ENCODE assay signal across 18 cellular contexts in the genomic region with DNA sequence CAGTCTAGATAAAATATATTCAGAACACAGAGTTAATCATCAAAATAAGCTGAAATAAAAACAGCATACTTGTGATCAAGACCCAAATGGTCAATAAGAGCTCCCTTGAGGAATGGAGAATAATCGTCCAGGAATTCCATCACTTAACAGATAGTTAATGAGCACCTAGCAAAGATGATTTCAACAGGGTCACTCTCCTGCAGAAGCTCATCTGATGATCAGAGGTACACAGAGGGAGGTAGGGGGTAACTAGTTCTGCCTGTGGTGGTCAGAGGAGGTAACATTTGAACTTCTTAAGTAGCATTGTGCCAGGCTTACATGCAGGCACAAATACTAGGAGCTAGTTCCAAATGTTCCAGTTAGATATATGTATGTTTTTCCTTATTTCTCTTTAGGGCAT. TPM values are rescaled to one million over a fixed set of nuclear protein-coding genes. Genes with fewer than 3 reads are reported as not detected.
A peak's percentile ranks its signal among the peaks of the same experiment; 100 is the strongest.
DNase-seq lines count a peak whose midpoint lies in the region; ATAC-seq, FAIRE-seq and TF ChIP-seq lines count a peak whose summit lies in the region.
"Had no signal": no experiment of that assay in that cellular context is flagged by ENCODE, and none has a peak within 500 bp of the region (broad histone marks: within the 10 kb centered on the region; RNA-seq: fewer than 3 reads in every experiment).

No MANE protein-coding gene starts in this region.

- no peak for TF ChIP-seq POLR2A in breast epithelium (IDR thresholded peaks at IDR 0.05)

- no peak for FAIRE-seq in keratinocyte (lab: Jason Lieb, UNC)
- FAIRE-seq: K562 had no signal

- H2AFZ ChIP-seq in mammary epithelial cell (ENCODE audit: low read depth, low read length), result no peak overlapping the region
- no peak overlapping the region for H2AFZ ChIP-seq in keratinocyte (ENCODE audit: control insufficient read depth, low read length)
- H2AFZ ChIP-seq in smooth muscle cell (ENCODE audit: low read depth), result no peak overlapping the region

- H3K9ac ChIP-seq in mammary epithelial cell (ENCODE audit: insufficient read depth, low read length), result no peak overlapping the region
- no peak overlapping the region for H3K9ac ChIP-seq in keratinocyte (ENCODE audit: control insufficient read depth, extremely low read depth, insufficient read depth, low read length)
- no peak overlapping the region for H3K9ac ChIP-seq in smooth muscle cell (ENCODE audit: low read depth)

- intact Hi-C loops in mammary epithelial cell (cut with micrococcal nuclease), result no loop called here
- intact Hi-C loops in breast epithelium (cut with DNase I; ENCODE audit: low total_unique reads), result no loop called here
- intact Hi-C loops in Panc1 (cut with micrococcal nuclease; ENCODE audit: unreplicated experiment), result no loop called here
- intact Hi-C loops in activated CD4-positive, alpha-beta T cell treated with anti-CD3 and anti-CD28 coated beads, Interleukin-2, amount 10 ng/mL, durations not matched to agents 24 days and 14 days (cut with micrococcal nuclease), result no loop called here

- DNase-seq in mammary epithelial cell (no peak), breast epithelium (ENCODE audit: low spot score in 2 of 2) (no peak), Panc1 (ENCODE audit: low read depth, low spot score) (no peak), keratinocyte (ENCODE audit: low read depth, low spot score) (no peak), smooth muscle cell (lab: John Stamatoyannopoulos, UW; ENCODE audit: unreplicated experiment) (no peak)
- no peak for DNase-seq in activated CD4-positive, alpha-beta T cell treated with anti-CD3 and anti-CD28 coated beads, Interleukin-2, amount 10 ng/mL, durations not matched to agents 24 days and 14 days
- DNase-seq: Calu3; CD8-positive, alpha-beta T cell; H9; NCI-H1417; NCI-H1930; NCI-H345; NCI-H524 treated with DMSO at 0.1 percent for 48 hours had no signal

- POLR2A ChIA-PET in Panc1 (lab: Charles Lee), result no interaction called here

- BruUV-seq in mammary epithelial cell (replicated peaks; lab: Mats Ljungman, UMichigan), result no TSS peak
- no TSS peak for BruUV-seq in Panc1 (replicated peaks; lab: Mats Ljungman, UMichigan)

- H3K36me3 ChIP-seq in mammary epithelial cell (ENCODE audit: insufficient read depth, low read length) (no peaks in the 10 kb centered on the region), breast epithelium (no peaks in the 10 kb centered on the region), Panc1 (ENCODE audit: control insufficient read depth, insufficient read depth, low read length) (no peaks in the 10 kb centered on the region), keratinocyte (ENCODE audit: control insufficient read depth in 2 of 2, extremely low read depth in 1 of 2, insufficient read depth in 2 of 2, low read length in 2 of 2) (no peaks in the 10 kb centered on the region), smooth muscle cell (ENCODE audit: low read depth) (no peaks in the 10 kb centered on the region)
- H3K36me3 ChIP-seq: SJSA1 had no signal

- H3K9me1 ChIP-seq in keratinocyte (ENCODE audit: control insufficient read depth, extremely low read depth, insufficient read depth, low read length), result peaks cover 15% of the 10 kb centered on the region

- no peak overlapping the region for H3K4me3 Mint-ChIP-seq in activated CD4-positive, alpha-beta T cell treated with anti-CD3 and anti-CD28 coated beads, Interleukin-2, amount 10 ng/mL, durations not matched to agents 24 days and 14 days
- H3K4me3 Mint-ChIP-seq: CD8-positive, alpha-beta T cell; H9 had no signal

- H3K4me3 ChIP-seq in mammary epithelial cell (replicated peaks in 1 of 3; ENCODE audit: insufficient read depth in 1 of 3, low read depth in 2 of 3, low read length in 3 of 3) (no peak overlapping the region), breast epithelium (no peak overlapping the region), Panc1 (ENCODE audit: low read depth in 2 of 2, low read length in 2 of 2) (no peak overlapping the region), keratinocyte (ENCODE audit: control insufficient read depth in 2 of 3, extremely low read depth in 1 of 3, insufficient read depth in 2 of 3, low read depth in 1 of 3, low read length in 3 of 3) (no peak overlapping the region), smooth muscle cell (no peak overlapping the region)
- H3K4me3 ChIP-seq: K562, SJSA1 had no signal

- H3K36me3 Mint-ChIP-seq in activated CD4-positive, alpha-beta T cell treated with anti-CD3 and anti-CD28 coated beads, Interleukin-2, amount 10 ng/mL, durations not matched to agents 24 days and 14 days (ENCODE audit: low read depth), result peaks cover 2% of the 10 kb centered on the region
- H3K36me3 Mint-ChIP-seq: CD8-positive, alpha-beta T cell had no signal

- H3K79me2 ChIP-seq in mammary epithelial cell (ENCODE audit: insufficient read depth, low read length), result peaks cover 99% of the 10 kb centered on the region
- H3K79me2 ChIP-seq in keratinocyte (ENCODE audit: control insufficient read depth, insufficient read depth, low read length), result peaks cover 98% of the 10 kb centered on the region
- peaks cover 100% of the 10 kb centered on the region for H3K79me2 ChIP-seq in smooth muscle cell (ENCODE audit: low read depth)

- H3F3A ChIP-seq in smooth muscle cell (ENCODE audit: low read depth), result no peaks in the 10 kb centered on the region

- TF ChIP-seq CTCF in mammary epithelial cell (conservative IDR thresholded peaks at IDR 0.05 in 1 of 2, IDR thresholded peaks at IDR 0.05 in 1 of 2; ENCODE audit: extremely low read depth in 1 of 2, insufficient read depth in 1 of 2, low read depth in 1 of 2, low read length in 2 of 2) (no peak), breast epithelium (IDR thresholded peaks at IDR 0.05) (no peak), Panc1 (IDR thresholded peaks at IDR 0.05) (no peak), keratinocyte (optimal IDR thresholded peaks at IDR 0.05 in 1 of 3, IDR thresholded peaks at IDR 0.05 in 1 of 3, conservative IDR thresholded peaks at IDR 0.05 in 1 of 3; ENCODE audit: extremely low read depth in 1 of 3, insufficient read depth in 2 of 3, low read length in 3 of 3) (no peak), smooth muscle cell (IDR thresholded peaks at IDR 0.05; ENCODE audit: borderline replicate concordance, insufficient read depth, poor library complexity, severe bottlenecking) (no peak)

- H3K4me1 ChIP-seq in mammary epithelial cell (ENCODE audit: insufficient read depth, low read length), result peaks cover 32% of the 10 kb centered on the region
- peaks cover 0 to 29% of the 10 kb centered on the region in 2 donors for H3K4me1 ChIP-seq in breast epithelium
- H3K4me1 ChIP-seq in Panc1 (ENCODE audit: control insufficient read depth, insufficient read depth, low read length), result peaks cover 68% of the 10 kb centered on the region
- H3K4me1 ChIP-seq in keratinocyte (ENCODE audit: control insufficient read depth, extremely low read depth, insufficient read depth, low read length), result peaks cover 46% of the 10 kb centered on the region
- H3K4me1 ChIP-seq in smooth muscle cell (ENCODE audit: low read depth), result peaks cover 48% of the 10 kb centered on the region

- peaks cover 18% of the 10 kb centered on the region for H3K4me1 Mint-ChIP-seq in activated CD4-positive, alpha-beta T cell treated with anti-CD3 and anti-CD28 coated beads, Interleukin-2, amount 10 ng/mL, durations not matched to agents 24 days and 14 days

- H3K27me3 Mint-ChIP-seq in activated CD4-positive, alpha-beta T cell treated with anti-CD3 and anti-CD28 coated beads, Interleukin-2, amount 10 ng/mL, durations not matched to agents 24 days and 14 days, result no peaks in the 10 kb centered on the region

- H3K27me3 ChIP-seq in mammary epithelial cell (ENCODE audit: insufficient read depth, low read length) (no peaks in the 10 kb centered on the region), breast epithelium (no peaks in the 10 kb centered on the region), Panc1 (ENCODE audit: control insufficient read depth, insufficient read depth, low read length) (no peaks in the 10 kb centered on the region), keratinocyte (ENCODE audit: control insufficient read depth, extremely low read depth, insufficient read depth, low read length) (no peaks in the 10 kb centered on the region), smooth muscle cell (ENCODE audit: low read depth) (no peaks in the 10 kb centered on the region)
- H3K27me3 ChIP-seq: SJSA1 had no signal

- H3K4me2 ChIP-seq in mammary epithelial cell (ENCODE audit: insufficient read depth, low read depth, low read length), result peak overlapping the region; percentile 73
- H3K4me2 ChIP-seq in keratinocyte (ENCODE audit: control insufficient read depth, extremely low read depth, insufficient read depth, low read depth, low read length), result peak overlapping the region; percentile 70
- H3K4me2 ChIP-seq in smooth muscle cell, result peak overlapping the region; percentile 60

- H3K9me3 ChIP-seq in mammary epithelial cell (replicated peaks; ENCODE audit: insufficient read depth, low read length) (no peaks in the 10 kb centered on the region), breast epithelium (no peaks in the 10 kb centered on the region), Panc1 (ENCODE audit: control insufficient read depth, insufficient read depth, low read depth, low read length) (no peaks in the 10 kb centered on the region), keratinocyte (ENCODE audit: control insufficient read depth, low read depth, low read length) (no peaks in the 10 kb centered on the region), smooth muscle cell (replicated peaks; ENCODE audit: low read depth) (no peaks in the 10 kb centered on the region)
- H3K9me3 ChIP-seq: SJSA1 had no signal

- ATAC-seq in Panc1 (no peak), GM18511 (IDR thresholded peaks at IDR 0.05; ENCODE audit: unreplicated experiment) (no peak), HG03460 (IDR thresholded peaks at IDR 0.05; ENCODE audit: unreplicated experiment) (no peak)
- ATAC-seq: CD8-positive, alpha-beta T cell; K562 had no signal

- H3K27ac ChIP-seq in mammary epithelial cell (ENCODE audit: insufficient read depth, low read depth, low read length), result no peak overlapping the region
- no peak overlapping the region for H3K27ac ChIP-seq in breast epithelium
- H3K27ac ChIP-seq in Panc1 (ENCODE audit: low read length), result peak overlapping the region; percentile 30; the same call in 1 of the 2 replicates
- H3K27ac ChIP-seq in keratinocyte (ENCODE audit: control insufficient read depth, insufficient read depth, low read length), result peak overlapping the region; percentile 10
- no peak overlapping the region for H3K27ac ChIP-seq in smooth muscle cell (ENCODE audit: low read depth)
- H3K27ac ChIP-seq: 22Rv1 had no signal

- dilution Hi-C loops in mammary epithelial cell (cut with HindIII; ENCODE audit: low sequenced_read_pairs), result no loop called here
- dilution Hi-C loops in keratinocyte (cut with MboI; ENCODE audit: extremely low pct_ligation_motif_present, low sequenced_read_pairs), result no loop called here

- H3K9me3 Mint-ChIP-seq in activated CD4-positive, alpha-beta T cell treated with anti-CD3 and anti-CD28 coated beads, Interleukin-2, amount 10 ng/mL, durations not matched to agents 24 days and 14 days, result no peaks in the 10 kb centered on the region
- H3K9me3 Mint-ChIP-seq: CD8-positive, alpha-beta T cell; H9 had no signal

- in situ Hi-C loops in mammary epithelial cell (cut with MboI; ENCODE audit: low sequenced_read_pairs in 2 of 2), result no loop called here
- in situ Hi-C loops in Panc1 (cut with HindIII; ENCODE audit: low pct_unique_long_range_greater_than_20kb, low sequenced_read_pairs), result no loop called here

- WGBS in mammary epithelial cell (ENCODE audit: low coverage, missing lambda C conversion rate), result 40% methylated on average over 1 of the region's 1 CpG
- WGBS in smooth muscle cell (ENCODE audit: low lambda C conversion rate), result 66% methylated on average over 1 of the region's 1 CpG

- CTCF ChIA-PET in mammary epithelial cell (lab: Charles Lee; ENCODE audit: low non-redundant PET), result no interaction called here
- CTCF ChIA-PET in Panc1 (lab: Charles Lee), result interaction anchor here (0.5 kb wide), 1 partner anchor 8 kb away, joined by 4 read pairs; no protein-coding TSS in a partner anchor

- no peak overlapping the region for H3K27ac Mint-ChIP-seq in activated CD4-positive, alpha-beta T cell treated with anti-CD3 and anti-CD28 coated beads, Interleukin-2, amount 10 ng/mL, durations not matched to agents 24 days and 14 days
- H3K27ac Mint-ChIP-seq: CD8-positive, alpha-beta T cell; H9 had no signal

- peaks cover 13% of the 10 kb centered on the region for H4K20me1 ChIP-seq in mammary epithelial cell (ENCODE audit: insufficient read depth, low read length)
- peaks cover 21% of the 10 kb centered on the region for H4K20me1 ChIP-seq in keratinocyte (ENCODE audit: control insufficient read depth, extremely low read depth, insufficient read depth, low read length)
- peaks cover 100% of the 10 kb centered on the region for H4K20me1 ChIP-seq in smooth muscle cell (ENCODE audit: low read depth)

RNA-seq across cellular contexts. Expression of a gene that starts 9.5 kb away (rescaled TPM):
- total RNA-seq in mammary epithelial cell (100 to 1,000 TPM in 1 of 2 donors, 10 to 100 TPM in 1; 85.6 to 140 TPM), breast epithelium (100 to 1,000 TPM; 248 to 387 (median 279) TPM), Panc1 (2021; ENCODE audit: unreplicated experiment) (170 TPM), smooth muscle cell (65.9 and 74.3 TPM in 2 replicates)
- polyA plus RNA-seq in mammary epithelial cell (20.5 TPM), keratinocyte (25.9 to 31.7 TPM (median 28.2 TPM) in 3 replicates), smooth muscle cell (13.2 and 20.3 TPM in 2 replicates)
- polyA minus RNA-seq in mammary epithelial cell (61.0 TPM), keratinocyte (57.7 to 176 TPM (median 96.7 TPM) in 3 replicates)
- polyA plus RNA-seq in Panc1 (2012; ENCODE audit: insufficient read length), result 34.4 TPM
- 25.4 TPM for polyA plus RNA-seq in keratinocyte (2011; ENCODE audit: low read depth)
- polyA plus RNA-seq in keratinocyte (2011; cell fraction: cytosol; rRNA removed), result 17.3 and 28.0 TPM in 2 replicates
- 56.7 and 69.2 TPM in 2 replicates for polyA plus RNA-seq in keratinocyte (2011; cell fraction: nucleus; rRNA removed)
- polyA plus RNA-seq in keratinocyte (2012; ENCODE audit: low replicate concordance), result 19.9 and 27.2 TPM in 2 replicates
- 37.2 TPM for polyA minus RNA-seq in keratinocyte (2011; cell fraction: cytosol; rRNA and poly(A)+ RNA removed)
- polyA minus RNA-seq in keratinocyte (2011; cell fraction: nucleus; rRNA and poly(A)+ RNA removed), result 132 and 288 TPM in 2 replicates
- 55.1 and 62.9 TPM in 2 replicates for total RNA-seq in activated CD4-positive, alpha-beta T cell treated with anti-CD3 and anti-CD28 coated beads, Interleukin-2, amount 10 ng/mL, durations not matched to agents 24 days and 14 days

Comparison
In these comparisons a context has a peak if more than half of its experiments do, and no peak if none do; other contexts are left out.
1. H3K27ac ChIP-seq: peak in Panc1 (single experiment) and keratinocyte (single experiment); none in mammary epithelial cell (single experiment), breast epithelium (0 of 2) and smooth muscle cell (single experiment).
2. Peak in every context shown above with its lines, with median percentiles within 50 percentile points of each other: H3K4me2 ChIP-seq.